ENCODE assay signal across 18 cellular contexts in genomic region chr5:68744196-68744595, GRCh38.
"Had no signal": no experiment of that assay in that cellular context is flagged by ENCODE, and none has a peak within 500 bp of the region (broad histone marks: within the 10 kb centered on the region; RNA-seq: fewer than 3 reads in every experiment).

No MANE protein-coding gene starts in this region.

- ATAC-seq: activated CD4-positive, CD25-positive, alpha-beta regulatory T cell treated with anti-CD3 and anti-CD28 coated beads, Interleukin-2, amount 50 U/mL, for 24 hours; foreskin keratinocyte; naive thymus-derived CD4-positive, alpha-beta T cell had no signal

- FAIRE-seq: kidney had no signal

- DNase-seq: activated CD4-positive, alpha-beta memory T cell treated with anti-CD3 and anti-CD28 coated beads, Interleukin-2, amount 10 ng/mL, durations not matched to agents 7 days and 5 days; activated CD4-positive, alpha-beta T cell treated with anti-CD3 and anti-CD28 coated beads, Interleukin-2, amount 10 ng/mL, durations not matched to agents 24 days and 14 days; activated effector memory CD4-positive, alpha-beta T cell treated with anti-CD3 and anti-CD28 coated beads, Interleukin-2, amount 50 U/mL, for 16 hours; activated naive CD4-positive, alpha-beta T cell treated with anti-CD3 and anti-CD28 coated beads, Interleukin-2, amount 10 ng/mL, durations not matched to agents 7 days and 5 days; activated T-cell treated with anti-CD3 and anti-CD28 coated beads for 4 hours; amygdala; effector CD8-positive, alpha-beta T cell; erythroblast; foreskin keratinocyte; kidney; naive thymus-derived CD4-positive, alpha-beta T cell; stimulated activated CD4-positive, alpha-beta T cell treated with anti-CD3 and anti-CD28 coated beads, Interleukin-4, amount 100 ng/mL, for 24 hours; stimulated activated naive CD4-positive, alpha-beta T cell treated with Interleukin-2 at 50 U/mL for 16 hours; T-helper 2 cell; tibial artery had no signal

- H3K4me1 ChIP-seq: foreskin keratinocyte had no signal

- H3K27me3 ChIP-seq: neural progenitor cell, tibial artery had no signal

- H3K36me3 ChIP-seq: cardiac muscle cell, neural progenitor cell, tibial artery had no signal

- H3K27ac ChIP-seq: cardiac muscle cell, foreskin keratinocyte, neural progenitor cell, tibial artery had no signal

- H3K9me3 ChIP-seq: tibial artery had no signal

- H3K4me3 ChIP-seq: cardiac muscle cell, neural progenitor cell, tibial artery had no signal
